ENCODE assay signal across 9 cellular contexts in genomic region chr4:41714601-41715000, GRCh38. TPM values are rescaled to one million over a fixed set of nuclear protein-coding genes. Genes with fewer than 3 reads are reported as not detected.
"Had no signal": no experiment of that assay in that cellular context is flagged by ENCODE, and none has a peak within 500 bp of the region (broad histone marks: within the 10 kb centered on the region; RNA-seq: fewer than 3 reads in every experiment).

No MANE protein-coding gene starts in this region.

- H3K4me3 ChIP-seq: GM23248, K562 had no signal

- DNase-seq: GM23248, H9, HCEC 1CT, KG1 had no signal

- H3K9me3 Mint-ChIP-seq: H9 had no signal

- H2AFZ ChIP-seq: GM23248 had no signal

- H3K4me3 Mint-ChIP-seq: H9 had no signal

- H3K27ac Mint-ChIP-seq: H9 had no signal

- ATAC-seq: HepG2, K562 had no signal

- H3K27ac ChIP-seq: GM23248, HL-60 had no signal

- H3K4me1 Mint-ChIP-seq: H9 had no signal

- H3K9ac ChIP-seq: GM23248 had no signal

RNA-seq across cellular contexts. Expression of gene PHOX2B, which starts 33.9 kb away (rescaled TPM):
- total RNA-seq: GM23248, H1, H9, HepG2, HT1080, K562 had no signal
- polyA plus RNA-seq: GM23248, H1, HepG2, K562 had no signal
